21 cellular contexts compared by ENCODE assay signal in genomic region chr2:190618030-190618429, GRCh38.
DNase-seq lines count a peak whose midpoint lies in the region; ATAC-seq, FAIRE-seq and TF ChIP-seq lines count a peak whose summit lies in the region.
"Had no signal": no experiment of that assay in that cellular context is flagged by ENCODE, and none has a peak within 500 bp of the region (broad histone marks: within the 10 kb centered on the region; RNA-seq: fewer than 3 reads in every experiment).

No MANE protein-coding gene starts in this region.

- TF ChIP-seq CTCF in parathyroid adenoma (IDR thresholded peaks at IDR 0.05): no peak
- no peak for TF ChIP-seq CTCF in RWPE1 (conservative IDR thresholded peaks at IDR 0.05; ENCODE audit: low read depth)

- no peak overlapping the region for H3K9ac ChIP-seq in parathyroid adenoma

- CTCF ChIA-PET in RWPE1 (lab: Yijun Ruan, JAX): no interaction called here

- FAIRE-seq in GM19239 (lab: Jason Lieb, UNC): peak; percentile 31
- FAIRE-seq: HepG2 had no signal

- H2AFZ ChIP-seq in parathyroid adenoma: peak overlapping the region; percentile 23

- DNase-seq in GM19239 (ENCODE audit: insufficient read length, low spot score) (no peak), NCI-H526 (lab: John Stamatoyannopoulos, UW) (peak; percentile 41 to 54), iPS-NIHi11 (ENCODE audit: low spot score) (peak; percentile 35), RWPE1 (ENCODE audit: low spot score) (no peak), NCI-H2029 (lab: John Stamatoyannopoulos, UW) (no peak)
- no peak for DNase-seq in effector CD8-positive, alpha-beta T cell (lab: John Stamatoyannopoulos, UW)
- DNase-seq: ACHN, C1 segment of cervical spinal cord, DMS79 treated with DMSO at 0.1 percent for 48 hours, HCEC 1CT, MG63, NCI-H1092, NCI-H146, NCI-H2081, NCI-H446 treated with DMSO at 0.1 percent for 48 hours, NCI-H748 treated with DMSO at 0.1 percent for 48 hours, SHP77 had no signal

- no peaks in the 10 kb centered on the region for H3K79me2 ChIP-seq in parathyroid adenoma

- ATAC-seq in GM19023 (IDR thresholded peaks at IDR 0.05; ENCODE audit: unreplicated experiment): no peak
- ATAC-seq: HepG2, SK-N-SH treated with all-trans-retinoic acid at 6 μM for 48 hours had no signal

- H3K27me3 ChIP-seq in parathyroid adenoma (ENCODE audit: control insufficient read depth, insufficient read depth, low read length): no peaks in the 10 kb centered on the region
- H3K27me3 ChIP-seq: MG63 had no signal

- H3K4me1 ChIP-seq in parathyroid adenoma: peaks cover 2% of the 10 kb centered on the region

- no peak overlapping the region for H3K4me3 ChIP-seq in parathyroid adenoma (ENCODE audit: low read depth, low read length)
- H3K4me3 ChIP-seq: MG63 had no signal

- no peaks in the 10 kb centered on the region for H3K36me3 ChIP-seq in parathyroid adenoma (ENCODE audit: control insufficient read depth, insufficient read depth, low read length)
- H3K36me3 ChIP-seq: MG63 had no signal

- POLR2A ChIA-PET in RWPE1 (lab: Yijun Ruan, JAX; ENCODE audit: low non-redundant PET): no interaction called here

- H3K27ac ChIP-seq in parathyroid adenoma (no peak overlapping the region), RWPE1 (no peak overlapping the region)

- H3K4me2 ChIP-seq in parathyroid adenoma (ENCODE audit: low read length): peak overlapping the region; percentile 17

- H3K9me3 ChIP-seq in parathyroid adenoma (ENCODE audit: control insufficient read depth, low read length): no peaks in the 10 kb centered on the region
- H3K9me3 ChIP-seq: MG63 had no signal

Comparison
In these comparisons a context has a peak if more than half of its experiments do, and no peak if none do; other contexts are left out.
1. DNase-seq: peak in NCI-H526 (2 of 2) and iPS-NIHi11 (single experiment); none in GM19239 (single experiment), RWPE1 (single experiment), effector CD8-positive, alpha-beta T cell (single experiment) and NCI-H2029 (single experiment).